In genomic region chr16:85900031-85900792, GRCh38 we compare ENCODE assay signal across 11 cellular contexts. TPM values are rescaled to one million over a fixed set of nuclear protein-coding genes. Genes with fewer than 3 reads are reported as not detected.
DNase-seq lines count a peak whose midpoint lies in the region; ATAC-seq and TF ChIP-seq lines count a peak whose summit lies in the region.
"Had no signal": no experiment of that assay in that cellular context is flagged by ENCODE, and none has a peak within 500 bp of the region (broad histone marks: within the 10 kb centered on the region; RNA-seq: fewer than 3 reads in every experiment).

No MANE protein-coding gene starts in this region.

- H3K9me3 Mint-ChIP-seq in activated T-cell treated with anti-CD3 and anti-CD28 coated beads, Interleukin-2, amount 50 U/mL, for 72 hours = no peaks in the 10 kb centered on the region
- no peaks in the 10 kb centered on the region for H3K9me3 Mint-ChIP-seq in GM23338

- intact Hi-C loops in left colon (cut with DNase I, micrococcal nuclease) = no loop called here

- H3K27me3 Mint-ChIP-seq in activated T-cell treated with anti-CD3 and anti-CD28 coated beads, Interleukin-2, amount 50 U/mL, for 72 hours (ENCODE audit: low read depth) = peaks cover 5% of the 10 kb centered on the region
- H3K27me3 Mint-ChIP-seq in GM23338 (ENCODE audit: insufficient read depth, low read depth, poor library complexity) = peaks cover 44% of the 10 kb centered on the region

- peak overlapping the region; percentile 70 to 91 (median 88) for H3K27ac ChIP-seq in Peyer's patch
- peak overlapping the region; percentile 79 for H3K27ac ChIP-seq in subcutaneous abdominal adipose tissue (ENCODE audit: low read depth, low read length)
- H3K27ac ChIP-seq in GM23338 (ENCODE audit: low read depth) = no peak overlapping the region
- H3K27ac ChIP-seq in mesendoderm (ENCODE audit: low read depth, low read length) = no peak overlapping the region

- H3K36me3 ChIP-seq in Peyer's patch (peaks cover 0 to 23% (median 0%) of the 10 kb centered on the region in 3 donors), subcutaneous abdominal adipose tissue (ENCODE audit: control insufficient read depth in 5 of 5, insufficient read depth in 5 of 5, low read length in 5 of 5) (peaks cover 0 to 21% (median 5%) of the 10 kb centered on the region in 5 donors), GM23338 (ENCODE audit: insufficient read depth) (no peaks in the 10 kb centered on the region), mesendoderm (ENCODE audit: control insufficient read depth, insufficient read depth, low read length) (no peaks in the 10 kb centered on the region)

- H4K5ac ChIP-seq in mesendoderm (ENCODE audit: low read length) = no peak overlapping the region

- H3K27ac Mint-ChIP-seq in activated T-cell treated with anti-CD3 and anti-CD28 coated beads, Interleukin-2, amount 50 U/mL, for 72 hours = peak overlapping the region; percentile 94
- no peak overlapping the region for H3K27ac Mint-ChIP-seq in GM23338

- no peak overlapping the region for H3K56ac ChIP-seq in mesendoderm (ENCODE audit: low read length)

- no peak overlapping the region for H2BK120ac ChIP-seq in mesendoderm (ENCODE audit: low read depth, low read length)

- H2BK5ac ChIP-seq in mesendoderm (ENCODE audit: low read length) = no peak overlapping the region

- peak overlapping the region in 4 of 5 donors; percentile 71 to 87 (median 77) for H3K9ac ChIP-seq in subcutaneous abdominal adipose tissue (ENCODE audit: low read length in 5 of 5)
- H3K9ac ChIP-seq in mesendoderm (ENCODE audit: low read length) = no peak overlapping the region
- H3K9ac ChIP-seq: SK-N-SH had no signal

- no peak overlapping the region for H3K18ac ChIP-seq in mesendoderm (ENCODE audit: low read length)

- H3K4me2 ChIP-seq in GM23338 = no peak overlapping the region
- H3K4me2 ChIP-seq in mesendoderm (ENCODE audit: low read length) = no peak overlapping the region
- H3K4me2 ChIP-seq: SK-N-SH had no signal

- H3K4ac ChIP-seq in mesendoderm (ENCODE audit: low read depth, low read length) = no peak overlapping the region

- H3K4me3 ChIP-seq in Peyer's patch = peak overlapping the region; percentile 64 to 72 (median 68)
- peak overlapping the region; percentile 69 to 81 (median 79) for H3K4me3 ChIP-seq in subcutaneous abdominal adipose tissue (ENCODE audit: low read depth in 1 of 5, low read length in 5 of 5)
- H3K4me3 ChIP-seq in GM23338 = no peak overlapping the region
- H3K4me3 ChIP-seq in mesendoderm (ENCODE audit: low read length) = no peak overlapping the region

- peaks cover 74% of the 10 kb centered on the region for H3K4me1 Mint-ChIP-seq in activated T-cell treated with anti-CD3 and anti-CD28 coated beads, Interleukin-2, amount 50 U/mL, for 72 hours (ENCODE audit: low read depth)
- peaks cover 4% of the 10 kb centered on the region for H3K4me1 Mint-ChIP-seq in GM23338

- H3F3A ChIP-seq in GM23338 (replicated peaks; ENCODE audit: low read depth) = 0 out of 2 replicates have a peak, but pooled peaks cover 6% of the 10 kb centered on the region

- H3K9me3 ChIP-seq in Peyer's patch (no peaks in the 10 kb centered on the region), subcutaneous abdominal adipose tissue (ENCODE audit: control insufficient read depth in 5 of 5, low read length in 5 of 5) (no peaks in the 10 kb centered on the region)
- H3K9me3 ChIP-seq: SK-N-SH had no signal

- no peak overlapping the region for H3K23ac ChIP-seq in mesendoderm (ENCODE audit: low read length)

- no peak overlapping the region for H2AK5ac ChIP-seq in mesendoderm (ENCODE audit: low read length)

- no peak overlapping the region for H4K8ac ChIP-seq in mesendoderm (ENCODE audit: low read depth, low read length)

- peaks cover 12 to 26% of the 10 kb centered on the region in 2 donors for H3K36me3 Mint-ChIP-seq in activated T-cell treated with anti-CD3 and anti-CD28 coated beads, Interleukin-2, amount 50 U/mL, for 72 hours (ENCODE audit: insufficient read depth in 2 of 2)
- H3K36me3 Mint-ChIP-seq in GM23338 (ENCODE audit: low read depth) = no peaks in the 10 kb centered on the region

- peaks cover under 1% of the 10 kb centered on the region; the same call in 1 of the 2 replicates for H3K9me2 ChIP-seq in GM23338 (ENCODE audit: insufficient read depth)
- H3K9me2 ChIP-seq: SK-N-SH had no signal

- TF ChIP-seq CTCF in Peyer's patch (IDR thresholded peaks at IDR 0.05) = no peak
- no peak for TF ChIP-seq CTCF in GM23338 (conservative IDR thresholded peaks at IDR 0.05; ENCODE audit: low read depth in 2 of 2)

- TF ChIP-seq POLR2A in Peyer's patch (IDR thresholded peaks at IDR 0.05) = peak; percentile 40 to 48

- H2AFZ ChIP-seq in GM23338 = no peak overlapping the region

- no peak for DNase-seq in activated T-cell treated with anti-CD3 and anti-CD28 coated beads, Interleukin-2, amount 50 U/mL, for 72 hours
- no peak for DNase-seq in activated T-cell treated with anti-CD3 and anti-CD28 coated beads, Interleukin-2, amount 50 U/mL, for 1 hour
- peak in 2 of 3 donors; percentile 73 to 76 for DNase-seq in Peyer's patch
- no peak for DNase-seq in left colon
- no peak for DNase-seq in GM23338 (ENCODE audit: low spot score)
- DNase-seq in mesendoderm = no peak
- DNase-seq: NCI-H226, occipital lobe, SK-N-SH had no signal

- H4K20me1 ChIP-seq in GM23338 (replicated peaks; ENCODE audit: insufficient read depth) = no peaks in the 10 kb centered on the region

- H3K4me3 Mint-ChIP-seq in activated T-cell treated with anti-CD3 and anti-CD28 coated beads, Interleukin-2, amount 50 U/mL, for 72 hours = peak overlapping the region; percentile 85 to 90
- no peak overlapping the region for H3K4me3 Mint-ChIP-seq in GM23338

- H3K27me3 ChIP-seq in Peyer's patch (no peaks in the 10 kb centered on the region), subcutaneous abdominal adipose tissue (ENCODE audit: control insufficient read depth in 5 of 5, insufficient read depth in 4 of 5, low read length in 5 of 5) (peaks cover 0 to 10% (median 0%) of the 10 kb centered on the region in 5 donors), GM23338 (ENCODE audit: insufficient read depth) (peaks cover 52% of the 10 kb centered on the region), mesendoderm (ENCODE audit: insufficient read depth, low read length, poor library complexity) (peaks cover 12% of the 10 kb centered on the region)

- H3K79me2 ChIP-seq in GM23338 (replicated peaks; ENCODE audit: insufficient read depth) (no peaks in the 10 kb centered on the region), mesendoderm (ENCODE audit: control insufficient read depth, insufficient read depth, low read length) (no peaks in the 10 kb centered on the region)

- no CpG with 5 or more reads among the region's 17 CpGs for WGBS in mesendoderm (ENCODE audit: extremely low coverage, insufficient coverage, low lambda C conversion rate)

- H3K79me1 ChIP-seq in mesendoderm (ENCODE audit: low read length) = no peaks in the 10 kb centered on the region

- no peak for ATAC-seq in activated T-cell treated with anti-CD3 and anti-CD28 coated beads, Interleukin-2, amount 50 U/mL, for 72 hours (replicated peaks in 1 of 2)
- peak; percentile 42 for ATAC-seq in left colon
- no peak for ATAC-seq in GM23338
- no peak for ATAC-seq in HG03442 (IDR thresholded peaks at IDR 0.05; ENCODE audit: unreplicated experiment)

- peaks cover 0 to 21% (median 4%) of the 10 kb centered on the region in 4 donors for H3K4me1 ChIP-seq in Peyer's patch
- H3K4me1 ChIP-seq in subcutaneous abdominal adipose tissue (ENCODE audit: control insufficient read depth in 5 of 5, insufficient read depth in 5 of 5, low read length in 5 of 5) = peaks cover 4 to 69% (median 59%) of the 10 kb centered on the region in 5 donors
- H3K4me1 ChIP-seq in GM23338 (ENCODE audit: insufficient read depth) = peaks cover 7% of the 10 kb centered on the region; the same call in 1 of the 2 replicates
- H3K4me1 ChIP-seq in mesendoderm (ENCODE audit: control insufficient read depth, low read depth, low read length) = no peaks in the 10 kb centered on the region

- H2BK15ac ChIP-seq in mesendoderm (replicated peaks; ENCODE audit: low read depth) = no peak overlapping the region

TF ChIP-seq in GM23338, 12 proteins besides CTCF, POLR2A, EP300 and RAD21 (continues in another document):
- TF ChIP-seq EZH2phosphoT487 (IDR thresholded peaks at IDR 0.05; ENCODE audit: unreplicated experiment) = no peak
- TF ChIP-seq POLR2AphosphoS5 (IDR thresholded peaks at IDR 0.05; ENCODE audit: low read depth) = no peak
- no peak for TF ChIP-seq STAT1 (IDR thresholded peaks at IDR 0.05; ENCODE audit: unreplicated experiment)

RNA-seq across cellular contexts. Expression of gene IRF8, which starts 1.2 kb away (rescaled TPM):
- 10 to 100 TPM; 46.8 to 52.4 TPM for total RNA-seq in activated T-cell treated with anti-CD3 and anti-CD28 coated beads, Interleukin-2, amount 50 U/mL, for 72 hours
- total RNA-seq in Peyer's patch (100 to 1,000 TPM in 2 of 4 donors, 10 to 100 TPM in 2; 39.8 to 191 (median 93.2) TPM), left colon (10 to 100 TPM; 41.9 to 48.7 TPM)
- 1.4 and 2.8 TPM in 2 replicates for total RNA-seq in GM23338 (2014; rRNA removed; shearing (Covaris generic))
- 0.47 and 1.3 TPM in 2 replicates for polyA plus RNA-seq in GM23338 (2016; fragmentation: Nextera tagmentation; extraction: Ambion mirVana)
- 0.07 TPM for polyA plus RNA-seq in mesendoderm (2013, experiment 1 of 2)
- 0.07 TPM for polyA plus RNA-seq in mesendoderm (2013, experiment 2 of 2)
- polyA plus RNA-seq: SK-N-SH had no signal

Comparison
In these comparisons a context has a peak if more than half of its experiments do, and no peak if none do; other contexts are left out.
1. DNase-seq: peak in Peyer's patch (2 of 3); none in activated T-cell treated with anti-CD3 and anti-CD28 coated beads, Interleukin-2, amount 50 U/mL, for 72 hours (0 of 2), activated T-cell treated with anti-CD3 and anti-CD28 coated beads, Interleukin-2, amount 50 U/mL, for 1 hour (single experiment), left colon (0 of 2), GM23338 (single experiment) and mesendoderm (single experiment).
2. H3K27ac ChIP-seq: peak in Peyer's patch (4 of 4) and subcutaneous abdominal adipose tissue (single experiment); none in GM23338 (single experiment) and mesendoderm (single experiment).
3. H3K4me3 ChIP-seq: peak in Peyer's patch (4 of 4) and subcutaneous abdominal adipose tissue (5 of 5); none in GM23338 (single experiment) and mesendoderm (single experiment).
4. RNA of gene IRF8, which starts 1.2 kb away (total RNA-seq): 39.8 to 191 TPM in Peyer's patch, 46.8 to 52.4 TPM in activated T-cell treated with anti-CD3 and anti-CD28 coated beads, Interleukin-2, amount 50 U/mL, for 72 hours and 41.9 to 48.7 TPM in left colon; 1.4 to 2.8 TPM in GM23338; every median in the first group is over 10 times any median in the second.